ENCODE assay signal across 7 cellular contexts in the genomic region with DNA sequence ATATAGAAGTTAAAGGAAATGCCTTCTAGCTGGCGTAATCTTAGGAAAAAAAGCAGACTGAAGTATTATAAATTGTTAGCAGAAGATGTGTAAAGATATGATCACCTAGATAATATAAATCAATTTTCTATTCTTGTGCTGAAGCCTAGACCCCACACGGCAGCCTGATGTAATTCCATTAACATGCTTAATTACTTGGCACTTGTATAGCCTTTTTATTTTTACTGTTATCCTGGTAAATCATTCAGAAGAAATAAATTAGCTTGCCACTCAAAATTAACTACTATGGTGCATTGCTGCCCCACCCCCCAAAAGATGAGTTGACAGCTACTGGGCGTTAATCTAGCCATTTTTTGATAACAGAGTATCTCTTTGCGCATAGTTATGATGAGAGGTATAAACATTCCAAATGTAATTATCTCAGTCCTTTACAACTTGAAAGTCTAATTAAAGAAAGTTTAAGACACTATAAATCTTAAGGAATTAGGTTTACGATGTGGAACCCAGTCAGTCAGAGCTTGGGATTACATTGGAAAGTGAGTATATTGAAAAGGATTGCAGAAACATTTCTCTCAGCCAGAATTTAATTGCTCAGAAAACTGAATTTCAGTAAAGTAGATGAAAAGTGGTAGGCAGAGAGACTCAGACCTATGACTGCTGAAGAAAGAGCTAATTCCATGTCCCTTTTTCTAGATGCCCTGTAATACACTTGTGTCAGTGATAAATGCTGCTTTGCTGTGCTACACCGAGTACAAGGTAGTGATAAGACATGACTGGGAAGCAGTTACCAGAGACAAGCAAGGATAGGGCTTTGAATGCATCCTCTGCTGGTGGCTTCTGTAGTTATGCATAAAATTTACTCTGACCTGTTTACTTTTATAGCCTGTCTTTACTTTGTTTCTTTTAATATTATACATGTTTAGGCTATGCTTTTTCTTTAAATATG. TPM values are rescaled to one million over a fixed set of nuclear protein-coding genes. Genes with fewer than 3 reads are reported as not detected.
"Had no signal": no experiment of that assay in that cellular context is flagged by ENCODE, and none has a peak within 500 bp of the region (broad histone marks: within the 10 kb centered on the region; RNA-seq: fewer than 3 reads in every experiment).

No MANE protein-coding gene starts in this region.

RNA-seq across cellular contexts. Expression of gene GYPE, which starts 47.7 kb away (rescaled TPM):
- total RNA-seq: endothelial cell of umbilical vein, esophagus mucosa, esophagus squamous epithelium, glomerular endothelial cell, left lobe of liver, mammary epithelial cell had no signal
- polyA plus RNA-seq: keratinocyte, mammary epithelial cell had no signal
